In the genomic region with DNA sequence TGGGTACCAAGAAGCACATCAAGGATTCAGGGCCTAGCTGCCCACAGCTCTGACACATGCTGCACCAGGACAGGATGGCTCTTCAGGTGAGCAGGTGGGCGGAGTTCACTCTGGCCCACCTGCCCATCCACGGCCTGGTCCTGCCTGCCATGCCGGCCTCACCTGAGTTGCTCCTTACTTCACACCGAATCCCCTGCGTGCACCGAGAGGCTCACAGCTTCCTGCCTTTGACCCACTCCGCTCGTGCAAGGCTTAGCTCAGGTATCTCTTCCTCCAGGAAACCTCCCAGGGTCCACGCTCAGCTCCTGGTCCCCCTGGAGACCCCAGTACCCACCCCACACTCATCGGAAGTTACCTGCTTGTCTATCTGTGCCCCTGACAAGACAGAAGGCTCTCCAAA, we compare ENCODE assay signal across 1 cellular context.
TF ChIP-seq lines count a peak whose summit lies in the region.

No MANE protein-coding gene starts in this region.

TF ChIP-seq in H1, 55 proteins besides CTCF, POLR2A, EP300 and RAD21:
- TF ChIP-seq, protein P1, sequence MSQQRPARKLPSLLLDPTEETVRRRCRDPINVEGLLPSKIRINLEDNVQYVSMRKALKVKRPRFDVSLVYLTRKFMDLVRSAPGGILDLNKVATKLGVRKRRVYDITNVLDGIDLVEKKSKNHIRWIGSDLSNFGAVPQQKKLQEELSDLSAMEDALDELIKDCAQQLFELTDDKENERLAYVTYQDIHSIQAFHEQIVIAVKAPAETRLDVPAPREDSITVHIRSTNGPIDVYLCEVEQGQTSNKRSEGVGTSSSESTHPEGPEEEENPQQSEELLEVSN (IDR thresholded peaks at IDR 0.05): peak; percentile 32; the same call in 1 of the 2 replicates
- no peak for TF ChIP-seq ZNF274 (IDR thresholded peaks at IDR 0.05; ENCODE audit: borderline replicate concordance, extremely low read depth, low read length)
- TF ChIP-seq, protein P2, sequence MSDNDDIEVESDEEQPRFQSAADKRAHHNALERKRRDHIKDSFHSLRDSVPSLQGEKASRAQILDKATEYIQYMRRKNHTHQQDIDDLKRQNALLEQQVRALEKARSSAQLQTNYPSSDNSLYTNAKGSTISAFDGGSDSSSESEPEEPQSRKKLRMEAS (IDR thresholded peaks at IDR 0.05): peak; percentile 28; the same call in 1 of the 2 replicates
